Comparison of ENCODE assay signal across 27 cellular contexts in genomic region chr3:74646094-74646493, GRCh38. TPM values are rescaled to one million over a fixed set of nuclear protein-coding genes. Genes with fewer than 3 reads are reported as not detected.
A peak's percentile ranks its signal among the peaks of the same experiment; 100 is the strongest.
DNase-seq lines count a peak whose midpoint lies in the region; ATAC-seq and FAIRE-seq lines count a peak whose summit lies in the region.
"Had no signal": no experiment of that assay in that cellular context is flagged by ENCODE, and none has a peak within 500 bp of the region (broad histone marks: within the 10 kb centered on the region; RNA-seq: fewer than 3 reads in every experiment).

No MANE protein-coding gene starts in this region.

- H3K27ac ChIP-seq in small intestine (ENCODE audit: low read depth in 1 of 2, low read length in 1 of 2): no peak overlapping the region
- H3K27ac ChIP-seq: 22Rv1, BLaER1 had no signal

- peaks cover 4% of the 10 kb centered on the region for H3K9me3 Mint-ChIP-seq in activated CD8-positive, alpha-beta T cell treated with anti-CD3 and anti-CD28 coated beads, Interleukin-2, amount 10 ng/mL, durations not matched to agents 7 days and 5 days (ENCODE audit: insufficient read depth)

- no peak overlapping the region for H3K27ac Mint-ChIP-seq in activated CD8-positive, alpha-beta T cell treated with anti-CD3 and anti-CD28 coated beads, Interleukin-2, amount 10 ng/mL, durations not matched to agents 7 days and 5 days
- H3K27ac Mint-ChIP-seq: CD14-positive monocyte; CD4-positive, alpha-beta memory T cell; CD4-positive, CD25-positive, alpha-beta regulatory T cell; CD8-positive, alpha-beta memory T cell had no signal

- no peaks in the 10 kb centered on the region for H3K27me3 ChIP-seq in small intestine (ENCODE audit: control insufficient read depth in 2 of 2, insufficient read depth in 2 of 2, low read length in 2 of 2)
- H3K27me3 ChIP-seq: BE2C, BLaER1 had no signal

- no peaks in the 10 kb centered on the region for H3K9me3 ChIP-seq in small intestine (ENCODE audit: control insufficient read depth, low read depth)
- H3K9me3 ChIP-seq: BE2C, BLaER1 had no signal

- 71 to 92% (median 81%) methylated on average over 1 of the region's 1 CpG for WGBS in small intestine, 3 donors

- no peaks in the 10 kb centered on the region for H3K4me1 ChIP-seq in small intestine (ENCODE audit: control insufficient read depth in 2 of 2, insufficient read depth in 1 of 2, low read depth in 1 of 2, low read length in 1 of 2)
- H3K4me1 ChIP-seq: BLaER1 had no signal

- no peak overlapping the region for H3K4me3 ChIP-seq in small intestine (ENCODE audit: low read depth in 1 of 2, low read length in 2 of 2)
- H3K4me3 ChIP-seq: BLaER1, GM12878 had no signal

- no peaks in the 10 kb centered on the region for H3K36me3 Mint-ChIP-seq in activated CD8-positive, alpha-beta T cell treated with anti-CD3 and anti-CD28 coated beads, Interleukin-2, amount 10 ng/mL, durations not matched to agents 7 days and 5 days (ENCODE audit: low read depth)
- H3K36me3 Mint-ChIP-seq: CD14-positive monocyte; CD4-positive, alpha-beta memory T cell; CD4-positive, CD25-positive, alpha-beta regulatory T cell; CD8-positive, alpha-beta memory T cell had no signal

- FAIRE-seq in A204.1 (lab: Jason Lieb, UNC): peak; percentile 81
- peak; percentile 64 for FAIRE-seq in colon (lab: Jason Lieb, UNC)
- FAIRE-seq in small intestine (lab: Jason Lieb, UNC): peak; percentile 19
- FAIRE-seq: GM12878, GM12892, GM18507 had no signal

- H3K4me3 Mint-ChIP-seq in activated CD8-positive, alpha-beta T cell treated with anti-CD3 and anti-CD28 coated beads, Interleukin-2, amount 10 ng/mL, durations not matched to agents 7 days and 5 days: no peak overlapping the region
- H3K4me3 Mint-ChIP-seq: CD14-positive monocyte; CD4-positive, alpha-beta memory T cell; CD4-positive, CD25-positive, alpha-beta regulatory T cell; CD8-positive, alpha-beta memory T cell had no signal

- no peak for ATAC-seq in activated CD8-positive, alpha-beta T cell treated with anti-CD3 and anti-CD28 coated beads, Interleukin-2, amount 10 ng/mL, durations not matched to agents 7 days and 5 days
- ATAC-seq: GM12878 had no signal

- H3K4me1 Mint-ChIP-seq in activated CD8-positive, alpha-beta T cell treated with anti-CD3 and anti-CD28 coated beads, Interleukin-2, amount 10 ng/mL, durations not matched to agents 7 days and 5 days (ENCODE audit: low read depth): no peaks in the 10 kb centered on the region
- H3K4me1 Mint-ChIP-seq: CD14-positive monocyte; CD4-positive, alpha-beta memory T cell; CD4-positive, CD25-positive, alpha-beta regulatory T cell; CD8-positive, alpha-beta memory T cell had no signal

- POLR2A ChIA-PET in activated CD8-positive, alpha-beta T cell treated with anti-CD3 and anti-CD28 coated beads, Interleukin-2, amount 10 ng/mL, durations not matched to agents 7 days and 5 days (lab: Charles Lee): no interaction called here

- no peaks in the 10 kb centered on the region for H3K36me3 ChIP-seq in small intestine (ENCODE audit: control insufficient read depth in 2 of 2, insufficient read depth in 2 of 2, low read length in 2 of 2)
- H3K36me3 ChIP-seq: BE2C, BLaER1 had no signal

- no peaks in the 10 kb centered on the region for H3K27me3 Mint-ChIP-seq in activated CD8-positive, alpha-beta T cell treated with anti-CD3 and anti-CD28 coated beads, Interleukin-2, amount 10 ng/mL, durations not matched to agents 7 days and 5 days (ENCODE audit: low read depth)
- H3K27me3 Mint-ChIP-seq: CD4-positive, alpha-beta memory T cell; CD4-positive, CD25-positive, alpha-beta regulatory T cell; CD8-positive, alpha-beta memory T cell had no signal

- CTCF ChIA-PET in activated CD8-positive, alpha-beta T cell treated with anti-CD3 and anti-CD28 coated beads, Interleukin-2, amount 10 ng/mL, durations not matched to agents 7 days and 5 days (lab: Charles Lee): no interaction called here

- no peak for DNase-seq in small intestine
- no peak for DNase-seq in SK-N-DZ (ENCODE audit: low spot score)
- no peak for DNase-seq in activated CD8-positive, alpha-beta T cell treated with anti-CD3 and anti-CD28 coated beads, Interleukin-2, amount 10 ng/mL, durations not matched to agents 7 days and 5 days
- DNase-seq: ACHN; BE2C; C1 segment of cervical spinal cord; CD4-positive, alpha-beta memory T cell; CD4-positive, CD25-positive, alpha-beta regulatory T cell; CD8-positive, alpha-beta memory T cell; COR-L47; DMS 273 treated with DMSO at 0.1 percent for 48 hours; DMS153; DMS53; DMS79; DND-41; EL; GDM1 had no signal

RNA-seq across cellular contexts. Expression of gene CNTN3, which starts 31.6 kb away (rescaled TPM):
- under 1 TPM in 1 of 3 donors, not detected in 2; 0.66 TPM for polyA plus RNA-seq in small intestine
- polyA plus RNA-seq in SK-N-DZ (2014; cell fraction: cytosol; rRNA removed): 0.52 and 1.3 TPM in 2 replicates
- 1.4 and 2.6 TPM in 2 replicates for polyA plus RNA-seq in SK-N-DZ (2014; cell fraction: nucleus; rRNA removed)
- not detected for total RNA-seq in activated CD8-positive, alpha-beta T cell treated with anti-CD3 and anti-CD28 coated beads, Interleukin-2, amount 10 ng/mL, durations not matched to agents 7 days and 5 days
- total RNA-seq: A172; CD4-positive, alpha-beta memory T cell; CD4-positive, CD25-positive, alpha-beta regulatory T cell; CD8-positive, alpha-beta memory T cell; G401; GM12878 had no signal
- polyA plus RNA-seq: CD14-positive monocyte; CD4-positive, alpha-beta memory T cell; CD4-positive, CD25-positive, alpha-beta regulatory T cell; CD8-positive, alpha-beta memory T cell had no signal
